In the genomic region with DNA sequence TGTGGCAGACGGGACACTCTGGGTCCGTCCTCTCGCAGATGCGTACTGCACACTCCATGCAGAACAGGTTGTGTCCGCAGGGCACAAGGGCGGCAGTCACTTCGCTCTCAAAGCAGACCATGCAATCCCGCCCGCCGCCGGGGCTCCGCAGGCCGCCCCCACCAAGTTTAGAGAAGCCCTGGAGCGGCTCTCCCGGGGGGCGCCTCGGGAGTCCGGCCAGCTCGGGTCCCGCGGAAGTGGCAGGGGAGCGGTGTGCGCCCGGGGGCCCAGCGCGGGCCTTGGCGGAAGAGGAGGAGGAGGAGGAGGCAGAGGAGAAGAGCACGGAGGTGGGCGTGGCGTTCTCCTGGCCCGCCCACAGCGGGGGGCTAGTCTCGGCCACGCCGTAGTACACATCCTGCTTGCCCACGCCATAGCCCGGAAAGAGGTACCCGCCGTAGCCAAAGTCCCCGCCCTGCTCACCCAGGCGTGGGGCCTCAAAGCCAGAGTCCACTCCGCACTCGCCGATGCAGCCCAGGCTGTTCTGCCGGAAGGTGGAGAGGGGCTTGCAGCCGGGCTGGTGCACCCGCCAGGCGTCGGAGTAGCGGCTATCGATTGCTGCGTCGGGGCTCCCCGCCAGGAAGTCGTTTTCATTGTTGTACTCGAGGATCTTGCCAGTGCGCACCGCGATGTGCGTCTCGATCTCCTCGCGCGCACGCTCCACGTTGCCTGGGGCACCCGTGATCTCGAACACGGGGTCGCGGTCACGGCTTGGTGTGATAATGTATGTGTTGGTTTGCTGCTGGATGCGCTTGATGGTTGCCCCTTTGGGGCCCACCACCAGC, we compare ENCODE assay signal across 9 cellular contexts. TPM values are rescaled to one million over a fixed set of nuclear protein-coding genes. Genes with fewer than 3 reads are reported as not detected.
DNase-seq lines count a peak whose midpoint lies in the region; ATAC-seq and TF ChIP-seq lines count a peak whose summit lies in the region.
"Had no signal": no experiment of that assay in that cellular context is flagged by ENCODE, and none has a peak within 500 bp of the region (broad histone marks: within the 10 kb centered on the region; RNA-seq: fewer than 3 reads in every experiment).

No MANE protein-coding gene starts in this region.

- H3K9me3 Mint-ChIP-seq in stimulated activated memory B cell treated with anti-CD40 and anti-IgM and Interleukin-4, amounts not matched to agents 10 μg/mL and 1 μg/mL and 100 μg/mL, for 72 hours = no peaks in the 10 kb centered on the region

- H3K27ac ChIP-seq in WERI-Rb-1 = peak overlapping the region; percentile 70

- H3K9me3 ChIP-seq in WERI-Rb-1 (ENCODE audit: severe bottlenecking) (no peaks in the 10 kb centered on the region), iPS-18c (ENCODE audit: control insufficient read depth, insufficient read depth, low read length) (no peaks in the 10 kb centered on the region)

- no peaks in the 10 kb centered on the region for H3K27me3 ChIP-seq in WERI-Rb-1 (ENCODE audit: insufficient read depth, low read depth, severe bottlenecking)

- peak overlapping the region; percentile 46 for H3K27ac Mint-ChIP-seq in stimulated activated memory B cell treated with anti-CD40 and anti-IgM and Interleukin-4, amounts not matched to agents 10 μg/mL and 1 μg/mL and 100 μg/mL, for 72 hours

- peaks cover 67% of the 10 kb centered on the region for H3K36me3 ChIP-seq in WERI-Rb-1

- H3K4me1 Mint-ChIP-seq in stimulated activated memory B cell treated with anti-CD40 and anti-IgM and Interleukin-4, amounts not matched to agents 10 μg/mL and 1 μg/mL and 100 μg/mL, for 72 hours = peaks cover 9% of the 10 kb centered on the region

- no peaks in the 10 kb centered on the region for H3K36me3 Mint-ChIP-seq in stimulated activated memory B cell treated with anti-CD40 and anti-IgM and Interleukin-4, amounts not matched to agents 10 μg/mL and 1 μg/mL and 100 μg/mL, for 72 hours

- H3K4me3 Mint-ChIP-seq in stimulated activated memory B cell treated with anti-CD40 and anti-IgM and Interleukin-4, amounts not matched to agents 10 μg/mL and 1 μg/mL and 100 μg/mL, for 72 hours = peak overlapping the region; percentile 75

- intact Hi-C loops in lower leg skin (cut with DNase I; ENCODE audit: low total_unique reads) = no loop called here

- DNase-seq in GM19238 (ENCODE audit: insufficient read length, low spot score) (peak; percentile 64), WERI-Rb-1 (no peak), lower leg skin (ENCODE audit: low spot score in 2 of 2) (no peak), NCI-H2227 treated with DMSO at 0.1 percent for 48 hours (lab: John Stamatoyannopoulos, UW) (no peak), NCI-H2081 treated with DMSO at 0.1 percent for 48 hours (lab: John Stamatoyannopoulos, UW) (no peak)

- 62 to 71% methylated on average over 57 to 72 of the region's 73 CpGs for WGBS in lower leg skin, 2 donors

- no peak overlapping the region for H3K4me3 ChIP-seq in WERI-Rb-1 (ENCODE audit: low read depth, low read length)
- peak overlapping the region; percentile 32; the same call in 1 of the 2 replicates for H3K4me3 ChIP-seq in iPS-18c (ENCODE audit: insufficient read depth, low read depth, low read length)
- H3K4me3 ChIP-seq in lower leg skin (ENCODE audit: low read depth, poor library complexity, severe bottlenecking) = no peak overlapping the region

- TF ChIP-seq CTCF in WERI-Rb-1 (IDR thresholded peaks at IDR 0.05; ENCODE audit: low read depth, low read length) (no peak), lower leg skin (IDR thresholded peaks at IDR 0.05) (no peak)

- TF ChIP-seq POLR2A in lower leg skin (IDR thresholded peaks at IDR 0.05) = no peak

- H3K27me3 Mint-ChIP-seq in stimulated activated memory B cell treated with anti-CD40 and anti-IgM and Interleukin-4, amounts not matched to agents 10 μg/mL and 1 μg/mL and 100 μg/mL, for 72 hours = no peaks in the 10 kb centered on the region

- ATAC-seq in stimulated activated memory B cell treated with anti-CD40 and anti-IgM and Interleukin-4, amounts not matched to agents 10 μg/mL and 1 μg/mL and 100 μg/mL, for 72 hours = peak; percentile 85
- ATAC-seq in HG03196 (IDR thresholded peaks at IDR 0.05; ENCODE audit: unreplicated experiment) = no peak
- ATAC-seq: HCT116 had no signal

RNA-seq across cellular contexts. Expression of a gene that starts 5.4 kb away (rescaled TPM):
- 1 to 10 TPM in 1 of 4 donors, under 1 TPM in 3; 0.21 to 1.1 (median 0.67) TPM for total RNA-seq in lower leg skin

RNA-seq across cellular contexts. Expression of a gene that starts 15.9 kb away (rescaled TPM):
- 100 to 1,000 TPM; 211 to 281 (median 251) TPM for total RNA-seq in lower leg skin

RNA-seq across cellular contexts. Expression of a gene that starts 22.2 kb away (rescaled TPM):
- 10 to 100 TPM; 41.8 to 64.5 (median 47.4) TPM for total RNA-seq in lower leg skin

RNA-seq across cellular contexts. Expression of a gene that starts 23.2 kb away (rescaled TPM):
- total RNA-seq in lower leg skin = 10 to 100 TPM; 19.8 to 31.0 (median 26.9) TPM

RNA-seq across cellular contexts. Expression of a gene that starts 37.7 kb away (rescaled TPM):
- total RNA-seq in lower leg skin = 100 to 1,000 TPM; 530 to 611 (median 555) TPM
